31 cellular contexts compared by ENCODE assay signal in genomic region chr9:75880556-75880955, GRCh38. TPM values are rescaled to one million over a fixed set of nuclear protein-coding genes. Genes with fewer than 3 reads are reported as not detected.
DNase-seq lines count a peak whose midpoint lies in the region; ATAC-seq and TF ChIP-seq lines count a peak whose summit lies in the region.
"Had no signal": no experiment of that assay in that cellular context is flagged by ENCODE, and none has a peak within 500 bp of the region (broad histone marks: within the 10 kb centered on the region; RNA-seq: fewer than 3 reads in every experiment).

No MANE protein-coding gene starts in this region.

- TF ChIP-seq CTCF in PC-9 (conservative IDR thresholded peaks at IDR 0.05), result no peak
- TF ChIP-seq CTCF in fibroblast of mammary gland (conservative IDR thresholded peaks at IDR 0.05; ENCODE audit: control insufficient read depth, insufficient read depth, low read depth, low read length), result no peak
- no peak for TF ChIP-seq CTCF in osteoblast (IDR thresholded peaks at IDR 0.05; ENCODE audit: extremely low read depth, low read depth, low read length)

- H3K4me3 ChIP-seq in PC-9, result no peak overlapping the region
- no peak overlapping the region for H3K4me3 ChIP-seq in fibroblast of mammary gland (ENCODE audit: control insufficient read depth, low read depth, low read length)
- no peak overlapping the region for H3K4me3 ChIP-seq in osteoblast (ENCODE audit: insufficient read depth, low read length)
- H3K4me3 ChIP-seq: ascending aorta, colonic mucosa, HAP-1, lung, SJCRH30, skin epidermis, upper lobe of right lung had no signal

- CTCF ChIA-PET in PC-9 (lab: Charles Lee), result interaction anchor here (0.6 to 0.7 kb wide), 3 partner anchors 9 to 300 kb away, joined by 3 to 10 read pairs (median 5); no protein-coding TSS in a partner anchor

- H3K36me3 ChIP-seq in PC-9 (ENCODE audit: low read depth), result no peaks in the 10 kb centered on the region
- H3K36me3 ChIP-seq in osteoblast (ENCODE audit: insufficient read depth, low read length), result no peaks in the 10 kb centered on the region
- H3K36me3 ChIP-seq: ascending aorta, colonic mucosa, HAP-1, SJCRH30, upper lobe of right lung had no signal

- 0 out of 2 replicates have a peak, but pooled peaks cover 6% of the 10 kb centered on the region for H3F3A ChIP-seq in PC-9 (ENCODE audit: insufficient read depth, low read depth)

- H3K4me1 ChIP-seq in PC-9 (replicated peaks; ENCODE audit: insufficient read depth) (peaks cover 8% of the 10 kb centered on the region), osteoblast (ENCODE audit: insufficient read depth, low read length) (no peaks in the 10 kb centered on the region)
- H3K4me1 ChIP-seq: ascending aorta, colonic mucosa, SJCRH30, upper lobe of right lung had no signal

- no peaks in the 10 kb centered on the region for H4K20me1 ChIP-seq in PC-9 (ENCODE audit: insufficient read depth)
- H4K20me1 ChIP-seq in osteoblast (ENCODE audit: insufficient read depth, low read length), result no peaks in the 10 kb centered on the region

- intact Hi-C loops in PC-9 (cut with micrococcal nuclease; ENCODE audit: unreplicated experiment), result no loop called here

- POLR2A ChIA-PET in PC-9 (lab: Charles Lee; ENCODE audit: unreplicated experiment), result no interaction called here

- no peaks in the 10 kb centered on the region for H3K9me2 ChIP-seq in PC-9 (ENCODE audit: insufficient read depth)

- BruUV-seq in PC-9 (replicated peaks; lab: Mats Ljungman, UMichigan), result no TSS peak

- ATAC-seq in GM21786 (IDR thresholded peaks at IDR 0.05; ENCODE audit: unreplicated experiment) (no peak), GM19452 (IDR thresholded peaks at IDR 0.05; ENCODE audit: unreplicated experiment) (no peak), GM18502 (IDR thresholded peaks at IDR 0.05; ENCODE audit: poor library complexity, unreplicated experiment) (no peak)
- ATAC-seq: left cardiac atrium, upper lobe of right lung had no signal

- H3K9me3 ChIP-seq in PC-9 (ENCODE audit: insufficient read depth, low read depth) (no peaks in the 10 kb centered on the region), osteoblast (ENCODE audit: low read depth, low read length) (no peaks in the 10 kb centered on the region)
- H3K9me3 ChIP-seq: ascending aorta, colonic mucosa, HAP-1, SJCRH30, upper lobe of right lung had no signal

- H3K79me2 ChIP-seq in PC-9 (ENCODE audit: low read depth), result no peaks in the 10 kb centered on the region
- no peaks in the 10 kb centered on the region for H3K79me2 ChIP-seq in osteoblast (ENCODE audit: insufficient read depth, low read length)

- H3K27me3 ChIP-seq in PC-9 (ENCODE audit: insufficient read depth, low read depth), result no peaks in the 10 kb centered on the region
- no peaks in the 10 kb centered on the region for H3K27me3 ChIP-seq in osteoblast (ENCODE audit: insufficient read depth, low read length)
- H3K27me3 ChIP-seq: ascending aorta, colonic mucosa, SJCRH30, upper lobe of right lung had no signal

- H3K27ac ChIP-seq in PC-9 (peak overlapping the region; percentile 65), osteoblast (ENCODE audit: low read depth, low read length) (no peak overlapping the region)
- H3K27ac ChIP-seq: ascending aorta, colonic mucosa, SJCRH30, skin epidermis, upper lobe of right lung had no signal

- H3K4me2 ChIP-seq in PC-9 (0 out of 2 replicates have a peak overlapping the region, but pooled peaks have one; percentile 11), osteoblast (ENCODE audit: insufficient read depth, low read length) (no peak overlapping the region)

- peak; percentile 32 for DNase-seq in CD1c-positive myeloid dendritic cell (ENCODE audit: extremely low spot score)
- DNase-seq in PC-9, result peak in 1 of 2 experiments; percentile 72
- peak; percentile 61 for DNase-seq in fibroblast of mammary gland (ENCODE audit: low read depth)
- DNase-seq in osteoblast (ENCODE audit: insufficient read length, low spot score, missing footprints), result peak; percentile 14
- no peak for DNase-seq in GOT3 (lab: John Stamatoyannopoulos, UW)
- DNase-seq: activated CD4-positive, alpha-beta T cell treated with anti-CD3 and anti-CD28 coated beads, Interleukin-2, amount 10 ng/mL, durations not matched to agents 24 days and 14 days; activated effector memory CD4-positive, alpha-beta T cell treated with anti-CD3 and anti-CD28 coated beads, Interleukin-2, amount 50 U/mL, for 16 hours; activated naive CD8-positive, alpha-beta T cell treated with anti-CD3 and anti-CD28 coated beads, Interleukin-2, amount 10 ng/mL, durations not matched to agents 7 days and 5 days; activated T-cell treated with anti-CD3 and anti-CD28 coated beads, Interleukin-2, amount 50 U/mL, for 24 hours; AML-193; CD4-positive, alpha-beta memory T cell; colonic mucosa; effector memory CD4-positive, alpha-beta T cell; hippocampal formation; Kasumi-1; left cardiac atrium; NCI-H1417 treated with DMSO at 0.1 percent for 48 hours; NCI-H2081; NCI-H345; retina; SJCRH30; stimulated activated naive CD4-positive, alpha-beta T cell; T1000; upper lobe of right lung had no signal

- peak overlapping the region; percentile 18; the same call in 1 of the 2 replicates for H2AFZ ChIP-seq in PC-9
- H2AFZ ChIP-seq in osteoblast (ENCODE audit: low read length), result peak overlapping the region; percentile 21

RNA-seq across cellular contexts. Expression of gene PCSK5, which starts 9.9 kb away (rescaled TPM):
- total RNA-seq in PC-9 (2021) (8.2 and 9.8 TPM in 2 replicates), osteoblast (13.3 and 14.5 TPM in 2 replicates)
